In the genomic region with DNA sequence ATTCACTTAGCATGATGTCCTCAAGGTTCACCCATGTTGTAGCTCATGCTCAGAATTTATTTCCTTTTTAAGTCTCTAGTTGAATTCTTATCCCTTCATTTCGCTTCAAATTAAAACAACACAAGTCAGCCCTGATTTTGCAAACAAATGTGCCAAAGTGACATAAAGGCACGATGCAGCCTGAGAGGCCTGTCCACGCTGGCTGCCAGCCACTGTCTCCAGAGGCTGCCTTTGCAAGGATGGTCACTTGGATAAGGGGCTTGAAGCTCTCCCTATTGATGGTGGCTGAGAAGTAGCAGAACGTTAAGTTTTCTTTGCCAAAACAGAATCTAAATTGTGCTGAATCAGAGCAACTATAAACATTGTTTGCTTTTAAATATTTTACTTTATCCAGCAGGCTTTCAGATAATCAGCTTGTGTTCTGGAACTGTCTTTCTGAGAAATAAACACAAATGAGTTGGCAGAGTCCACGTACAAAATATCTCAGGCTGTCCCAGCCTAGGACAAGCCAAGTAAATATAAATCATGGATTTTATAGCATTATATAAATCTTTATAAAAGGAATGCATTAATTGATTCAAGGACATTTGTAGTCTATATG, we compare ENCODE assay signal across 23 cellular contexts. TPM values are rescaled to one million over a fixed set of nuclear protein-coding genes. Genes with fewer than 3 reads are reported as not detected.
A peak's percentile ranks its signal among the peaks of the same experiment; 100 is the strongest.
DNase-seq lines count a peak whose midpoint lies in the region; ATAC-seq, FAIRE-seq and TF ChIP-seq lines count a peak whose summit lies in the region.
"Had no signal": no experiment of that assay in that cellular context is flagged by ENCODE, and none has a peak within 500 bp of the region (broad histone marks: within the 10 kb centered on the region; RNA-seq: fewer than 3 reads in every experiment).

No MANE protein-coding gene starts in this region.

- peak; percentile 15 for FAIRE-seq in endometrium (lab: Jason Lieb, UNC)
- FAIRE-seq in HTR-8/SVneo (lab: Jason Lieb, UNC): no peak

- H3K14ac ChIP-seq in IMR-90 (replicated peaks; ENCODE audit: low read depth, low read length): 0 out of 2 replicates have a peak overlapping the region, but pooled peaks have one; percentile 40

- 0 out of 2 replicates have a peak overlapping the region, but pooled peaks have one; percentile 52 for H2BK20ac ChIP-seq in IMR-90 (ENCODE audit: low read depth, low read length)

- no TSS peak for BruUV-seq in IMR-90 (replicated peaks; lab: Mats Ljungman, UMichigan)

- H3K27me3 ChIP-seq in IMR-90 (ENCODE audit: control insufficient read depth, insufficient read depth, low read length): no peaks in the 10 kb centered on the region
- H3K27me3 ChIP-seq in muscle layer of colon (ENCODE audit: control insufficient read depth in 1 of 2, insufficient read depth in 2 of 2, low read length in 2 of 2): no peaks in the 10 kb centered on the region
- H3K27me3 ChIP-seq in testis: no peaks in the 10 kb centered on the region
- H3K27me3 ChIP-seq: ascending aorta, ovary had no signal

- no peak overlapping the region for H4K91ac ChIP-seq in IMR-90 (ENCODE audit: insufficient read depth, low read depth, low read length)

- dilution Hi-C loops in IMR-90 (cut with HindIII; ENCODE audit: low sequenced_read_pairs, unreplicated experiment): no loop called here

- TF ChIP-seq CTCF in IMR-90 (conservative IDR thresholded peaks at IDR 0.05; ENCODE audit: low read depth, low read length): no peak
- TF ChIP-seq CTCF in testis (IDR thresholded peaks at IDR 0.05): no peak

- peak overlapping the region in 1 of 2 experiments; percentile 6; a peak in 1 of 4 replicates for H4K8ac ChIP-seq in IMR-90 (ENCODE audit: low read depth in 2 of 2, low read length in 2 of 2)

- no peak overlapping the region for H3K56ac ChIP-seq in IMR-90 (ENCODE audit: extremely low read depth, insufficient read depth, low read length)

- H3K27ac ChIP-seq in IMR-90 (ENCODE audit: insufficient read depth, low read length) (peak overlapping the region; percentile 75; the same call in 1 of the 2 replicates), muscle layer of colon (ENCODE audit: low read depth, low read length) (peak overlapping the region; percentile 91), testis (peak overlapping the region; percentile 24 to 46)
- H3K27ac ChIP-seq: ascending aorta had no signal

- H3K79me1 ChIP-seq in IMR-90 (ENCODE audit: low read depth in 1 of 2, low read length in 2 of 2): no peaks in the 10 kb centered on the region

- peak overlapping the region; percentile 59 for H2BK120ac ChIP-seq in IMR-90 (ENCODE audit: low read depth, low read length)

- H2AK5ac ChIP-seq in IMR-90 (ENCODE audit: low read depth, low read length): no peak overlapping the region

- no peak for TF ChIP-seq RAD21 in IMR-90 (IDR thresholded peaks at IDR 0.05; ENCODE audit: low read length)

- DNase-seq in IMR-90 (no peak), testis (no peak), HTR-8/SVneo (ENCODE audit: insufficient read length, low spot score) (no peak), D341Med (ENCODE audit: low spot score) (no peak)
- DNase-seq: activated CD4-positive, alpha-beta memory T cell treated with anti-CD3 and anti-CD28 coated beads, Interleukin-2, amount 10 ng/mL, durations not matched to agents 7 days and 5 days; activated naive CD4-positive, alpha-beta T cell treated with Interleukin-2 at 50 U/mL for 16 hours; AML-193; COR-L47; effector CD4-positive, alpha-beta T cell; HFFc6; immature natural killer cell; naive B cell; NCI-H1417; NCI-H524 treated with DMSO at 0.1 percent for 48 hours; SHP77; stimulated activated CD4-positive, alpha-beta T cell treated with anti-CD3 and anti-CD28 coated beads, Interleukin-4, amount 100 ng/mL, for 24 hours had no signal

- peaks cover 7% of the 10 kb centered on the region; the same call in 1 of the 2 replicates for H3K9me1 ChIP-seq in IMR-90 (ENCODE audit: insufficient read depth, low read length)

- H2BK15ac ChIP-seq in IMR-90 (ENCODE audit: low read depth, low read length): peak overlapping the region; percentile 14; the same call in 1 of the 3 replicates

- peak overlapping the region; percentile 52 for H3K4me2 ChIP-seq in IMR-90 (ENCODE audit: low read depth, low read length)

- no peaks in the 10 kb centered on the region for H3K9me3 ChIP-seq in IMR-90 (ENCODE audit: control insufficient read depth, insufficient read depth, low read length)
- no peaks in the 10 kb centered on the region for H3K9me3 ChIP-seq in muscle layer of colon (ENCODE audit: low read length)
- H3K9me3 ChIP-seq in testis: no peaks in the 10 kb centered on the region
- H3K9me3 ChIP-seq: ascending aorta, ovary had no signal

- no peaks in the 10 kb centered on the region for H4K20me1 ChIP-seq in IMR-90 (ENCODE audit: insufficient read depth, low read length)

- peak overlapping the region; percentile 45; the same call in 1 of the 2 replicates for H3K4ac ChIP-seq in IMR-90 (ENCODE audit: low read depth, low read length)

- intact Hi-C loops in IMR-90 (cut with micrococcal nuclease) (no loop called here), testis (cut with DNase I; ENCODE audit: low total_unique reads) (no loop called here)

- POLR2A ChIA-PET in IMR-90 (lab: Charles Lee; ENCODE audit: unreplicated experiment): no interaction called here

- no peak overlapping the region; the same call in 1 of the 2 replicates for H3K9ac ChIP-seq in IMR-90 (ENCODE audit: low read depth, low read length)
- H3K9ac ChIP-seq in muscle layer of colon (ENCODE audit: low read length): no peak overlapping the region

- H2AK9ac ChIP-seq in IMR-90 (replicated peaks; ENCODE audit: low read depth, low read length, poor library complexity): no peak overlapping the region

- H4K5ac ChIP-seq in IMR-90 (ENCODE audit: low read depth, low read length): 0 out of 2 replicates have a peak overlapping the region, but pooled peaks have one; percentile 9

- peaks cover 8% of the 10 kb centered on the region for H3K4me1 ChIP-seq in IMR-90 (ENCODE audit: control insufficient read depth, insufficient read depth, low read length)
- peaks cover 19% of the 10 kb centered on the region for H3K4me1 ChIP-seq in muscle layer of colon (ENCODE audit: insufficient read depth, low read length)
- H3K4me1 ChIP-seq in testis: peaks cover 16% of the 10 kb centered on the region

- in situ Hi-C loops in IMR-90 (cut with MboI; ENCODE audit: low sequenced_read_pairs): no loop called here

- H3K4me3 ChIP-seq in IMR-90 (ENCODE audit: insufficient read depth, low read depth, low read length): no peak overlapping the region
- no peak overlapping the region for H3K4me3 ChIP-seq in muscle layer of colon (ENCODE audit: low read depth in 1 of 2, low read length in 2 of 2)
- no peak overlapping the region for H3K4me3 ChIP-seq in testis
- H3K4me3 ChIP-seq: ascending aorta, lung, ovary had no signal

- CTCF ChIA-PET in IMR-90 (lab: Yijun Ruan, JAX): no interaction called here

- peak; percentile 52 for ATAC-seq in IMR-90 (ENCODE audit: low read depth)
- ATAC-seq in GM21390 (IDR thresholded peaks at IDR 0.05; ENCODE audit: unreplicated experiment): no peak
- ATAC-seq: esophagus mucosa had no signal

- no CpG with 5 or more reads among the region's 5 CpGs for WGBS in IMR-90 (ENCODE audit: extremely low coverage in 2 of 2, insufficient read length in 1 of 2), 2 experiments
- 28 to 38% methylated on average over 5 of the region's 5 CpGs for WGBS in testis, 2 donors

- H2AFZ ChIP-seq in IMR-90 (replicated peaks; ENCODE audit: low read length, poor library complexity): peak overlapping the region; percentile 81

- TF ChIP-seq POLR2A in IMR-90 (IDR thresholded peaks at IDR 0.05; ENCODE audit: low read depth, low read length) (no peak), testis (IDR thresholded peaks at IDR 0.05) (no peak)

- peak overlapping the region; percentile 37; the same call in 1 of the 2 replicates for H3K18ac ChIP-seq in IMR-90 (ENCODE audit: low read depth, low read length)

- H2BK5ac ChIP-seq in IMR-90 (ENCODE audit: low read depth, low read length, poor library complexity, severe bottlenecking): peak overlapping the region; percentile 57

- H3K36me3 ChIP-seq in IMR-90 (ENCODE audit: control insufficient read depth, insufficient read depth, low read length): no peaks in the 10 kb centered on the region
- H3K36me3 ChIP-seq in muscle layer of colon (ENCODE audit: insufficient read depth, low read length): no peaks in the 10 kb centered on the region
- H3K36me3 ChIP-seq in testis (ENCODE audit: low read depth, missing control alignments): no peaks in the 10 kb centered on the region
- H3K36me3 ChIP-seq: ascending aorta, ovary had no signal

- no peak overlapping the region for H3K23ac ChIP-seq in IMR-90 (ENCODE audit: low read depth, low read length)

TF ChIP-seq in IMR-90, 13 proteins besides CTCF, POLR2A, EP300 and RAD21 (continues in another document):
- TF ChIP-seq RFX5 (IDR thresholded peaks at IDR 0.05; ENCODE audit: low read depth, low read length) (no peak), MAFK (IDR thresholded peaks at IDR 0.05; ENCODE audit: low read depth, low read length) (no peak), MXI1 (IDR thresholded peaks at IDR 0.05; ENCODE audit: borderline replicate concordance, low read depth, low read length) (no peak), SMC3 (IDR thresholded peaks at IDR 0.05; ENCODE audit: low read depth, low read length) (no peak), FOS (IDR thresholded peaks at IDR 0.05; ENCODE audit: low read depth, low read length) (no peak), NFE2L2 (IDR thresholded peaks at IDR 0.05; ENCODE audit: low read depth, low read length) (no peak), BHLHE40 (IDR thresholded peaks at IDR 0.05; ENCODE audit: low read depth, low read length) (no peak)

RNA-seq across cellular contexts. Expression of a gene that starts 23.8 kb away (rescaled TPM):
- total RNA-seq in IMR-90 (2012; rRNA removed) (223 and 266 TPM in 2 replicates), testis (100 to 1,000 TPM; 248 to 291 TPM)
- polyA plus RNA-seq in IMR-90 (2012; rRNA removed) (186 and 217 TPM in 2 replicates), testis (ENCODE audit: insufficient read depth, low read depth, low replicate concordance) (295 TPM)
- polyA plus RNA-seq in IMR-90 (2012; cell fraction: cytosol; rRNA removed): 130 and 232 TPM in 2 replicates
- polyA plus RNA-seq in IMR-90 (2012; cell fraction: nucleus; rRNA removed; ENCODE audit: low replicate concordance): 35.9 and 97.3 TPM in 2 replicates

RNA-seq across cellular contexts. Expression of a gene that starts 42.0 kb away (rescaled TPM):
- total RNA-seq in IMR-90 (2012; rRNA removed): 440 and 446 TPM in 2 replicates
- 179 and 203 TPM in 2 replicates for polyA plus RNA-seq in IMR-90 (2012; rRNA removed)
- polyA plus RNA-seq in IMR-90 (2012; cell fraction: cytosol; rRNA removed): 129 and 134 TPM in 2 replicates
- polyA plus RNA-seq in IMR-90 (2012; cell fraction: nucleus; rRNA removed; ENCODE audit: low replicate concordance): 177 and 240 TPM in 2 replicates
- total RNA-seq in testis: 10 to 100 TPM; 94.5 to 98.2 TPM
- 113 TPM for polyA plus RNA-seq in testis (ENCODE audit: insufficient read depth, low read depth, low replicate concordance)

RNA-seq across cellular contexts. Expression of a gene that starts 46.6 kb away (rescaled TPM):
- 28.5 and 39.7 TPM in 2 replicates for total RNA-seq in IMR-90 (2012; rRNA removed)
- 29.6 and 31.5 TPM in 2 replicates for polyA plus RNA-seq in IMR-90 (2012; rRNA removed)
- polyA plus RNA-seq in IMR-90 (2012; cell fraction: cytosol; rRNA removed): 24.3 and 57.5 TPM in 2 replicates
- polyA plus RNA-seq in IMR-90 (2012; cell fraction: nucleus; rRNA removed; ENCODE audit: low replicate concordance): 7.6 and 7.8 TPM in 2 replicates
- total RNA-seq in testis: 10 to 100 TPM; 19.4 to 21.0 TPM
- 20.7 TPM for polyA plus RNA-seq in testis (ENCODE audit: insufficient read depth, low read depth, low replicate concordance)

Comparison
In these comparisons a context has a peak if more than half of its experiments do, and no peak if none do; other contexts are left out.
1. H3K27ac ChIP-seq: peak in every context shown above with its lines; median percentile 91 in muscle layer of colon; 75 in IMR-90; 35 in testis.